Comparison of ENCODE assay signal across 25 cellular contexts in genomic region chr3:179430277-179430870, GRCh38. TPM values are rescaled to one million over a fixed set of nuclear protein-coding genes. Genes with fewer than 3 reads are reported as not detected.
A peak's percentile ranks its signal among the peaks of the same experiment; 100 is the strongest.
DNase-seq lines count a peak whose midpoint lies in the region; ATAC-seq, FAIRE-seq and TF ChIP-seq lines count a peak whose summit lies in the region.
"Had no signal": no experiment of that assay in that cellular context is flagged by ENCODE, and none has a peak within 500 bp of the region (broad histone marks: within the 10 kb centered on the region; RNA-seq: fewer than 3 reads in every experiment).

No MANE protein-coding gene starts in this region.

- H3K4me3 Mint-ChIP-seq in WTC11 (no peak overlapping the region), naive B cell (no peak overlapping the region)
- no peak overlapping the region for H3K4me3 Mint-ChIP-seq in activated T-helper 2 cell treated with anti-CD3 and anti-CD28 coated beads, Interferon-gamma antibody, Interleukin-2, Interleukin-4, amounts not matched to agents 10 μg/mL and 5 μg/mL and 100 μg/mL, durations not matched to agents 14 hours and 24 hours and 36 hours (ENCODE audit: low read depth)
- H3K4me3 Mint-ChIP-seq: CD8-positive, alpha-beta memory T cell had no signal

- H3K9me3 Mint-ChIP-seq in WTC11 (no peaks in the 10 kb centered on the region), naive B cell (no peaks in the 10 kb centered on the region)
- no peaks in the 10 kb centered on the region for H3K9me3 Mint-ChIP-seq in activated T-helper 2 cell treated with anti-CD3 and anti-CD28 coated beads, Interferon-gamma antibody, Interleukin-2, Interleukin-4, amounts not matched to agents 10 μg/mL and 5 μg/mL and 100 μg/mL, durations not matched to agents 14 hours and 24 hours and 36 hours
- H3K9me3 Mint-ChIP-seq: CD8-positive, alpha-beta memory T cell had no signal

- H3K27ac Mint-ChIP-seq in WTC11 (no peak overlapping the region), naive B cell (peak overlapping the region in 4 of 6 donors; percentile 55 to 84 (median 72))
- no peak overlapping the region for H3K27ac Mint-ChIP-seq in activated T-helper 2 cell treated with anti-CD3 and anti-CD28 coated beads, Interferon-gamma antibody, Interleukin-2, Interleukin-4, amounts not matched to agents 10 μg/mL and 5 μg/mL and 100 μg/mL, durations not matched to agents 14 hours and 24 hours and 36 hours
- H3K27ac Mint-ChIP-seq: CD8-positive, alpha-beta memory T cell had no signal

- peaks cover 12% of the 10 kb centered on the region for H3K4me1 Mint-ChIP-seq in WTC11
- peaks cover 50 to 68% (median 67%) of the 10 kb centered on the region in 3 donors for H3K4me1 Mint-ChIP-seq in naive B cell
- H3K4me1 Mint-ChIP-seq in activated T-helper 2 cell treated with anti-CD3 and anti-CD28 coated beads, Interferon-gamma antibody, Interleukin-2, Interleukin-4, amounts not matched to agents 10 μg/mL and 5 μg/mL and 100 μg/mL, durations not matched to agents 14 hours and 24 hours and 36 hours (ENCODE audit: low read depth): peaks cover 7% of the 10 kb centered on the region
- H3K4me1 Mint-ChIP-seq: CD8-positive, alpha-beta memory T cell had no signal

- POLR2A ChIA-PET in WTC11 (lab: Charles Lee): interaction anchor here (0.7 kb wide), 1 partner anchor 9 kb away, joined by 3 read pairs; no protein-coding TSS in a partner anchor

- peaks cover 3% of the 10 kb centered on the region; the same call in 1 of the 2 replicates for H3K36me3 Mint-ChIP-seq in WTC11
- H3K36me3 Mint-ChIP-seq in naive B cell: peaks cover 7 to 8% of the 10 kb centered on the region in 2 donors
- H3K36me3 Mint-ChIP-seq in activated T-helper 2 cell treated with anti-CD3 and anti-CD28 coated beads, Interferon-gamma antibody, Interleukin-2, Interleukin-4, amounts not matched to agents 10 μg/mL and 5 μg/mL and 100 μg/mL, durations not matched to agents 14 hours and 24 hours and 36 hours (ENCODE audit: low read depth): no peaks in the 10 kb centered on the region
- H3K36me3 Mint-ChIP-seq: CD8-positive, alpha-beta memory T cell had no signal

- ATAC-seq in WTC11 (no peak), naive B cell (ENCODE audit: low read depth in 2 of 2) (no peak)
- ATAC-seq: HCT116, Panc1 had no signal

- no peak for TF ChIP-seq POLR2A in H54 (IDR thresholded peaks at IDR 0.05; ENCODE audit: low read depth, low read length)

- TF ChIP-seq CTCF in WTC11 (IDR thresholded peaks at IDR 0.05): no peak
- no peak for TF ChIP-seq CTCF in epithelial cell of esophagus (IDR thresholded peaks at IDR 0.05; ENCODE audit: insufficient read depth, low read depth, low read length, missing control alignments)

- CTCF ChIA-PET in WTC11 (lab: Charles Lee): no interaction called here

- no peak overlapping the region for H3K4me3 ChIP-seq in epithelial cell of esophagus (ENCODE audit: low read length)

- intact Hi-C loops in activated T-helper 2 cell treated with anti-CD3 and anti-CD28 coated beads, Interferon-gamma antibody, Interleukin-2, Interleukin-4, amounts not matched to agents 10 μg/mL and 5 μg/mL and 100 μg/mL, durations not matched to agents 14 hours and 24 hours and 36 hours (cut with micrococcal nuclease): no loop called here

- FAIRE-seq in H54 (lab: Jason Lieb, UNC): peak; percentile 68
- FAIRE-seq: GM18507, HTR-8/SVneo had no signal

- H3K27me3 Mint-ChIP-seq in WTC11 (ENCODE audit: low read depth) (no peaks in the 10 kb centered on the region), naive B cell (no peaks in the 10 kb centered on the region)
- H3K27me3 Mint-ChIP-seq in activated T-helper 2 cell treated with anti-CD3 and anti-CD28 coated beads, Interferon-gamma antibody, Interleukin-2, Interleukin-4, amounts not matched to agents 10 μg/mL and 5 μg/mL and 100 μg/mL, durations not matched to agents 14 hours and 24 hours and 36 hours (ENCODE audit: low read depth): no peaks in the 10 kb centered on the region

- DNase-seq in H54 (ENCODE audit: insufficient read length, low spot score): no peak
- DNase-seq in WTC11 (ENCODE audit: low spot score): no peak
- peak; percentile 67 for DNase-seq in epithelial cell of esophagus (ENCODE audit: low read depth)
- no peak for DNase-seq in naive B cell
- DNase-seq in activated CD4-positive, alpha-beta T cell treated with anti-CD3 and anti-CD28 coated beads for 48 hours: no peak
- no peak for DNase-seq in activated T-helper 2 cell treated with anti-CD3 and anti-CD28 coated beads, Interferon-gamma antibody, Interleukin-2, Interleukin-4, amounts not matched to agents 10 μg/mL and 5 μg/mL and 100 μg/mL, durations not matched to agents 14 hours and 24 hours and 36 hours (ENCODE audit: low spot score)
- no peak for DNase-seq in SHP77 treated with DMSO at 0.1 percent for 48 hours (lab: John Stamatoyannopoulos, UW)
- DNase-seq: Calu3; CD8-positive, alpha-beta memory T cell; DMS153; GDM1; GOT3; MV-4-11; NCI-H1105 treated with DMSO at 0.1 percent for 48 hours; NCI-H1694; NCI-H2081; NCI-H2171; NCI-H345; NCI-H524; NCI-H774; NK-92 treated with Interleukin-12 subunit alpha and Interleukin-12 subunit beta, amount 100 ng/mL, for 24 hours had no signal

TF ChIP-seq in WTC11, 78 proteins besides CTCF, POLR2A, EP300 and RAD21:
- TF ChIP-seq GABPB1 (CRISPR knock-in tag; IDR thresholded peaks at IDR 0.05) (no peak), MYBL2 (CRISPR knock-in tag; IDR thresholded peaks at IDR 0.05) (no peak), ETV6 (CRISPR knock-in tag; IDR thresholded peaks at IDR 0.05) (no peak), GTF2I (CRISPR knock-in tag; conservative IDR thresholded peaks at IDR 0.05) (0 out of 2 replicates have a peak, but pooled peaks have one; percentile 39), ZNF121 (CRISPR knock-in tag; IDR thresholded peaks at IDR 0.05) (peak; percentile 79; the same call in 1 of the 2 replicates), TEAD1 (CRISPR knock-in tag; IDR thresholded peaks at IDR 0.05) (no peak)

RNA-seq across cellular contexts. Expression of gene GNB4, which starts 20.9 kb away (rescaled TPM):
- 33.8 to 38.2 TPM (median 36.7 TPM) in 3 replicates for total RNA-seq in WTC11 (2021)
- polyA plus RNA-seq in naive B cell (ENCODE audit: low read depth in 6 of 6): 10 to 100 TPM; 12.9 to 53.9 (median 44.7) TPM
- total RNA-seq in activated T-helper 2 cell treated with anti-CD3 and anti-CD28 coated beads, Interferon-gamma antibody, Interleukin-2, Interleukin-4, amounts not matched to agents 10 μg/mL and 5 μg/mL and 100 μg/mL, durations not matched to agents 14 hours and 24 hours and 36 hours: 12.0 and 13.9 TPM in 2 replicates

Comparison
In these comparisons a context has a peak if more than half of its experiments do, and no peak if none do; other contexts are left out.
1. H3K27ac Mint-ChIP-seq: peak in naive B cell (4 of 6); none in WTC11 (single experiment) and activated T-helper 2 cell treated with anti-CD3 and anti-CD28 coated beads, Interferon-gamma antibody, Interleukin-2, Interleukin-4, amounts not matched to agents 10 μg/mL and 5 μg/mL and 100 μg/mL, durations not matched to agents 14 hours and 24 hours and 36 hours (single experiment).